8 cellular contexts compared by ENCODE assay signal in genomic region chr13:111460548-111461444, GRCh38.
DNase-seq lines count a peak whose midpoint lies in the region; ATAC-seq and TF ChIP-seq lines count a peak whose summit lies in the region.

No MANE protein-coding gene starts in this region.

- H3K36me3 Mint-ChIP-seq in activated T-cell treated with anti-CD3 and anti-CD28 coated beads, Interleukin-2, amount 50 U/mL, for 24 hours (ENCODE audit: low read depth): no peaks in the 10 kb centered on the region

- H3K27me3 Mint-ChIP-seq in activated T-cell treated with anti-CD3 and anti-CD28 coated beads, Interleukin-2, amount 50 U/mL, for 24 hours: peaks cover 31% of the 10 kb centered on the region

- H3K4me1 ChIP-seq in PC-3 (ENCODE audit: insufficient read depth, low read length): no peaks in the 10 kb centered on the region

- H3K4me2 ChIP-seq in PC-3 (ENCODE audit: low read length): no peak overlapping the region

- CTCF ChIA-PET in HEK293T (lab: Yijun Ruan, JAX): no interaction called here
- CTCF ChIA-PET in PC-3 (lab: Charles Lee): no interaction called here

- no peaks in the 10 kb centered on the region for H3K79me2 ChIP-seq in PC-3 (ENCODE audit: low read length)

- intact Hi-C loops in PC-3 (cut with micrococcal nuclease): no loop called here

- no peaks in the 10 kb centered on the region for H3K9me2 ChIP-seq in PC-3 (replicated peaks; ENCODE audit: low read length)

- H3K27me3 ChIP-seq in PC-3 (ENCODE audit: low read length): peaks cover 70% of the 10 kb centered on the region

- H3K9ac ChIP-seq in PC-3 (ENCODE audit: low read length): no peak overlapping the region

- ATAC-seq in PC-3 (peak; percentile 86), GM19467 (IDR thresholded peaks at IDR 0.05; ENCODE audit: unreplicated experiment) (no peak)

- H3K4me3 Mint-ChIP-seq in activated T-cell treated with anti-CD3 and anti-CD28 coated beads, Interleukin-2, amount 50 U/mL, for 24 hours: no peak overlapping the region

- H3K27ac ChIP-seq in PC-3 (ENCODE audit: low read length): no peak overlapping the region

- no peaks in the 10 kb centered on the region for H3K9me3 Mint-ChIP-seq in activated T-cell treated with anti-CD3 and anti-CD28 coated beads, Interleukin-2, amount 50 U/mL, for 24 hours

- no peak overlapping the region for H3K4me3 ChIP-seq in PC-3 (ENCODE audit: low read length)

- no peaks in the 10 kb centered on the region for H4K20me1 ChIP-seq in PC-3 (ENCODE audit: low read length)

- H3F3A ChIP-seq in PC-3 (ENCODE audit: low read length, unreplicated experiment): no peaks in the 10 kb centered on the region

- H3K27ac Mint-ChIP-seq in activated T-cell treated with anti-CD3 and anti-CD28 coated beads, Interleukin-2, amount 50 U/mL, for 24 hours: no peak overlapping the region

- H3K4me1 Mint-ChIP-seq in activated T-cell treated with anti-CD3 and anti-CD28 coated beads, Interleukin-2, amount 50 U/mL, for 24 hours (ENCODE audit: low read depth): peaks cover 1% of the 10 kb centered on the region

- peak; percentile 42; the same call in 1 of the 2 replicates for TF ChIP-seq CTCF in PC-3 (conservative IDR thresholded peaks at IDR 0.05; ENCODE audit: low read depth, low read length)

- H3K36me3 ChIP-seq in PC-3 (ENCODE audit: low read depth, low read length): no peaks in the 10 kb centered on the region

- H3K9me3 ChIP-seq in PC-3 (ENCODE audit: low read length): no peaks in the 10 kb centered on the region

- no peak overlapping the region for H2AFZ ChIP-seq in PC-3 (ENCODE audit: low read length)

- POLR2A ChIA-PET in HEK293T (lab: Yijun Ruan, JAX): no interaction called here
- POLR2A ChIA-PET in PC-3 (lab: Charles Lee; ENCODE audit: unreplicated experiment): no interaction called here

- peak; percentile 73 for DNase-seq in COLO668 (lab: John Stamatoyannopoulos, UW; ENCODE audit: unreplicated experiment)
- DNase-seq in HEK293T (ENCODE audit: extremely low spot score): peak; percentile 30
- peak; percentile 31 for DNase-seq in PC-3
- peak; percentile 47 for DNase-seq in fibroblast of gingiva (ENCODE audit: low read depth)
- DNase-seq in nucleus accumbens (lab: John Stamatoyannopoulos, UW): peak in 43 of 56 donors; percentile 5 to 75 (median 40)
- DNase-seq in MV-4-11 (lab: John Stamatoyannopoulos, UW): no peak
- no peak for DNase-seq in activated T-cell treated with anti-CD3 and anti-CD28 coated beads, Interleukin-2, amount 50 U/mL, for 24 hours

- BruUV-seq in PC-3 (replicated peaks; lab: Mats Ljungman, UMichigan): no TSS peak

TF ChIP-seq in HEK293T, 16 proteins besides CTCF, POLR2A, EP300 and RAD21:
- TF ChIP-seq NFRKB (IDR thresholded peaks at IDR 0.05): no peak
- TF ChIP-seq FOXM1 (IDR thresholded peaks at IDR 0.05; ENCODE audit: borderline replicate concordance): no peak
- TF ChIP-seq ELF4 (IDR thresholded peaks at IDR 0.05): no peak
- no peak for TF ChIP-seq FOXA1 (IDR thresholded peaks at IDR 0.05)
- TF ChIP-seq ZNF384 (IDR thresholded peaks at IDR 0.05): no peak
- TF ChIP-seq SUZ12 (IDR thresholded peaks at IDR 0.05): no peak
- no peak for TF ChIP-seq ARNT (IDR thresholded peaks at IDR 0.05)
- TF ChIP-seq L3MBTL2 (conservative IDR thresholded peaks at IDR 0.05): no peak

Comparison
In these comparisons a context has a peak if more than half of its experiments do, and no peak if none do; other contexts are left out.
1. DNase-seq: peak in COLO668 (single experiment), HEK293T (single experiment), PC-3 (single experiment), fibroblast of gingiva (single experiment) and nucleus accumbens (43 of 56); none in MV-4-11 (single experiment) and activated T-cell treated with anti-CD3 and anti-CD28 coated beads, Interleukin-2, amount 50 U/mL, for 24 hours (single experiment).